In genomic region chr7:100356416-100357068, GRCh38 we compare ENCODE assay signal across 20 cellular contexts. TPM values are rescaled to one million over a fixed set of nuclear protein-coding genes. Genes with fewer than 3 reads are reported as not detected.
"Had no signal": no experiment of that assay in that cellular context is flagged by ENCODE, and none has a peak within 500 bp of the region (broad histone marks: within the 10 kb centered on the region; RNA-seq: fewer than 3 reads in every experiment).

No MANE protein-coding gene starts in this region.

- H3K9me3 ChIP-seq: adrenal gland, colonic mucosa, pancreas, tibial nerve had no signal

- H3K4me1 ChIP-seq: adrenal gland, colonic mucosa, pancreas, tibial nerve had no signal

- H3K4me3 Mint-ChIP-seq: activated CD4-positive, alpha-beta memory T cell treated with anti-CD3 and anti-CD28 coated beads for 36 hours; memory B cell; neural crest cell; T-helper 2 cell treated with Interferon-gamma antibody and Interleukin-4, amounts not matched to agents 5 μg/mL and 100 μg/mL, for 36 hours had no signal

- H3K27ac Mint-ChIP-seq: activated CD4-positive, alpha-beta memory T cell treated with anti-CD3 and anti-CD28 coated beads for 36 hours; T-helper 2 cell treated with Interferon-gamma antibody and Interleukin-4, amounts not matched to agents 5 μg/mL and 100 μg/mL, for 36 hours had no signal

- H3K27me3 ChIP-seq: adrenal gland, colonic mucosa, pancreas, tibial nerve had no signal

- H3K4me3 ChIP-seq: adrenal gland, colonic mucosa, pancreas, tibial nerve had no signal

- H3K4me1 Mint-ChIP-seq: neural crest cell had no signal

- H3K27me3 Mint-ChIP-seq: activated CD4-positive, alpha-beta memory T cell treated with anti-CD3 and anti-CD28 coated beads for 36 hours; memory B cell had no signal

- H3K9me3 Mint-ChIP-seq: activated CD4-positive, alpha-beta memory T cell treated with anti-CD3 and anti-CD28 coated beads for 36 hours; memory B cell; neural crest cell; T-helper 2 cell treated with Interferon-gamma antibody and Interleukin-4, amounts not matched to agents 5 μg/mL and 100 μg/mL, for 36 hours had no signal

- ATAC-seq: left lobe of liver, pancreas had no signal

- DNase-seq: activated CD4-positive, alpha-beta memory T cell treated with anti-CD3 and anti-CD28 coated beads for 36 hours; activated CD4-positive, alpha-beta T cell treated with anti-CD3 and anti-CD28 coated beads for 1 hour; activated CD8-positive, alpha-beta memory T cell treated with anti-CD3 and anti-CD28 coated beads, Interleukin-2, amount 50 U/mL, for 48 hours; activated naive CD4-positive, alpha-beta T cell treated with Interleukin-2 at 50 U/mL for 16 hours; adrenal gland; colonic mucosa; effector CD4-positive, alpha-beta T cell; foreskin melanocyte; head of caudate nucleus; pancreas; retina; stimulated activated CD4-positive, alpha-beta T cell treated with anti-CD3 and anti-CD28 coated beads, Interleukin-15, amount 100 ng/mL, for 24 hours; stimulated activated CD4-positive, alpha-beta T cell treated with anti-CD3 and anti-CD28 coated beads, Interleukin-4, amount 100 ng/mL, for 24 hours; SW 1271 had no signal

- H3K27ac ChIP-seq: adrenal gland, colonic mucosa, pancreas, tibial nerve had no signal

RNA-seq across cellular contexts. Expression of gene SPDYE3, which starts 49.0 kb away (rescaled TPM):
- total RNA-seq: activated CD4-positive, alpha-beta memory T cell treated with anti-CD3 and anti-CD28 coated beads for 36 hours; adrenal gland; cardiac septum; colonic mucosa; left lobe of liver; neural crest cell; pancreas; tibial nerve had no signal
